In the genomic region with DNA sequence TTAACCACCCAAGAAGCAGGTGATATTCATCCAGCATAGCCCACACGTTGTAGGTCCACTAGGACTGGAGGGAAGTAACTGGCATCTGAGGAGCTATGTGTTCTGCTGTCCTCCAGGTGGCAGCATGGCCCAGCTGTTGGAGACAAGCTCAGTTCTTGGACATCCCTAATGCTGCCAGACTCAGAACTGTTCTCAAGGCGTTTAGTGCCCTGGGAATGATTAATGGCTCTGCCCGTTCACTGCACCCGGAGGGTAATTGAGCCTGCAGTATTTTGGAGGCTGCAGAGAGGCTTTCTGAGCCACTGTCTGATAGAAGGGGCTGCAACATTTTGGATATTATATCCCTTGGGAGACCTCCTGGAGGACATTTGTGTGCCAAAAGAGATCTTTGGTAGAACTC, we compare ENCODE assay signal across 8 cellular contexts.
DNase-seq lines count a peak whose midpoint lies in the region; ATAC-seq, FAIRE-seq and TF ChIP-seq lines count a peak whose summit lies in the region.

No MANE protein-coding gene starts in this region.

- H3K27me3 ChIP-seq in SU-DHL-6 (ENCODE audit: low read length) = no peaks in the 10 kb centered on the region
- peaks cover 1% of the 10 kb centered on the region for H3K27me3 ChIP-seq in bronchial epithelial cell (ENCODE audit: control insufficient read depth, insufficient read depth, low read length)
- no peaks in the 10 kb centered on the region for H3K27me3 ChIP-seq in keratinocyte (ENCODE audit: control insufficient read depth, extremely low read depth, insufficient read depth, low read length)

- H3K79me2 ChIP-seq in SU-DHL-6 (ENCODE audit: insufficient read depth, low read length) (no peaks in the 10 kb centered on the region), keratinocyte (ENCODE audit: control insufficient read depth, insufficient read depth, low read length) (no peaks in the 10 kb centered on the region)

- no peaks in the 10 kb centered on the region for H3K4me1 ChIP-seq in keratinocyte (ENCODE audit: control insufficient read depth, extremely low read depth, insufficient read depth, low read length)

- H3K4me2 ChIP-seq in SU-DHL-6 (ENCODE audit: low read depth, low read length, poor library complexity, severe bottlenecking) (no peak overlapping the region), keratinocyte (ENCODE audit: control insufficient read depth, extremely low read depth, insufficient read depth, low read depth, low read length) (no peak overlapping the region)

- DNase-seq in activated naive CD4-positive, alpha-beta T cell treated with Interleukin-2 at 50 U/mL for 16 hours = peak; percentile 21
- DNase-seq in activated naive CD4-positive, alpha-beta T cell (lab: John Stamatoyannopoulos, UW) = no peak
- DNase-seq in NCI-H146 (lab: John Stamatoyannopoulos, UW) (peak; percentile 88), bronchial epithelial cell (ENCODE audit: low read depth) (peak; percentile 77), keratinocyte (ENCODE audit: low read depth, low spot score) (peak; percentile 54)
- DNase-seq in stimulated activated CD4-positive, alpha-beta T cell treated with anti-CD3 and anti-CD28 coated beads, Interleukin-1b, Interleukin-23, amount 100 ng/mL, for 48 hours = peak; percentile 46

- H3K9me3 ChIP-seq in SU-DHL-6 (ENCODE audit: insufficient read depth, low read length) (no peaks in the 10 kb centered on the region), keratinocyte (ENCODE audit: control insufficient read depth, low read depth, low read length) (no peaks in the 10 kb centered on the region)

- no peaks in the 10 kb centered on the region for H3K9me1 ChIP-seq in keratinocyte (ENCODE audit: control insufficient read depth, extremely low read depth, insufficient read depth, low read length)

- dilution Hi-C loops in keratinocyte (cut with MboI; ENCODE audit: extremely low pct_ligation_motif_present, low sequenced_read_pairs) = loop anchor here (25.0 kb wide), 1 partner anchor 1066 kb away; no protein-coding TSS in a partner anchor

- H3K9ac ChIP-seq in SU-DHL-6 (ENCODE audit: low read length) (no peak overlapping the region), keratinocyte (ENCODE audit: control insufficient read depth, extremely low read depth, insufficient read depth, low read length) (no peak overlapping the region)

- peak; percentile 96 for ATAC-seq in HG02885 (IDR thresholded peaks at IDR 0.05; ENCODE audit: poor library complexity, unreplicated experiment)

- FAIRE-seq in bronchial epithelial cell (lab: Jason Lieb, UNC) (peak; percentile 83), keratinocyte (lab: Jason Lieb, UNC) (peak; percentile 96)

- no peaks in the 10 kb centered on the region for H3K9me2 ChIP-seq in SU-DHL-6 (replicated peaks; ENCODE audit: insufficient read depth, low read length)

- no peaks in the 10 kb centered on the region for H3F3A ChIP-seq in SU-DHL-6 (ENCODE audit: insufficient read depth)

- H2AFZ ChIP-seq in SU-DHL-6 (ENCODE audit: low read depth, low read length, severe bottlenecking) = no peak overlapping the region
- H2AFZ ChIP-seq in keratinocyte (ENCODE audit: control insufficient read depth, low read length) = no peak overlapping the region

- H3K27ac ChIP-seq in SU-DHL-6 (ENCODE audit: low read depth, low read length) = no peak overlapping the region
- no peak overlapping the region for H3K27ac ChIP-seq in keratinocyte (ENCODE audit: control insufficient read depth, insufficient read depth, low read length)

- no peak overlapping the region for H3K4me3 ChIP-seq in SU-DHL-6 (ENCODE audit: insufficient read depth, low read length, poor library complexity, severe bottlenecking)
- H3K4me3 ChIP-seq in bronchial epithelial cell (ENCODE audit: low read depth, low read length) = no peak overlapping the region
- no peak overlapping the region for H3K4me3 ChIP-seq in keratinocyte (ENCODE audit: control insufficient read depth in 2 of 3, extremely low read depth in 1 of 3, insufficient read depth in 2 of 3, low read depth in 1 of 3, low read length in 3 of 3)

- TF ChIP-seq CTCF in SU-DHL-6 (IDR thresholded peaks at IDR 0.05; ENCODE audit: insufficient read depth, low read length, poor library complexity, severe bottlenecking) (peak; percentile 58), bronchial epithelial cell (IDR thresholded peaks at IDR 0.05; ENCODE audit: insufficient read depth, low read length, severe bottlenecking) (peak; percentile 92), keratinocyte (optimal IDR thresholded peaks at IDR 0.05 in 1 of 3, IDR thresholded peaks at IDR 0.05 in 1 of 3, conservative IDR thresholded peaks at IDR 0.05 in 1 of 3; ENCODE audit: extremely low read depth in 1 of 3, insufficient read depth in 2 of 3, low read length in 3 of 3) (peak; percentile 89 to 99 (median 91))

- H4K20me1 ChIP-seq in SU-DHL-6 (ENCODE audit: low read depth, low read length) (no peaks in the 10 kb centered on the region), keratinocyte (ENCODE audit: control insufficient read depth, extremely low read depth, insufficient read depth, low read length) (no peaks in the 10 kb centered on the region)

- no peaks in the 10 kb centered on the region for H3K36me3 ChIP-seq in SU-DHL-6 (ENCODE audit: low read length)
- no peaks in the 10 kb centered on the region for H3K36me3 ChIP-seq in bronchial epithelial cell (ENCODE audit: control insufficient read depth, insufficient read depth, low read length)
- H3K36me3 ChIP-seq in keratinocyte (ENCODE audit: control insufficient read depth in 2 of 2, extremely low read depth in 1 of 2, insufficient read depth in 2 of 2, low read length in 2 of 2) = no peaks in the 10 kb centered on the region

Comparison
In these comparisons a context has a peak if more than half of its experiments do, and no peak if none do; other contexts are left out.
1. DNase-seq: peak in activated naive CD4-positive, alpha-beta T cell treated with Interleukin-2 at 50 U/mL for 16 hours (single experiment), NCI-H146 (single experiment), bronchial epithelial cell (single experiment), keratinocyte (single experiment) and stimulated activated CD4-positive, alpha-beta T cell treated with anti-CD3 and anti-CD28 coated beads, Interleukin-1b, Interleukin-23, amount 100 ng/mL, for 48 hours (single experiment); none in activated naive CD4-positive, alpha-beta T cell (0 of 4).
2. Peak in every context shown above with its lines, with median percentiles within 50 percentile points of each other: CTCF ChIP-seq.